In genomic region chr4:30815685-30816084, GRCh38 we compare ENCODE assay signal across 25 cellular contexts.
"Had no signal": no experiment of that assay in that cellular context is flagged by ENCODE, and none has a peak within 500 bp of the region (broad histone marks: within the 10 kb centered on the region; RNA-seq: fewer than 3 reads in every experiment).

No MANE protein-coding gene starts in this region.

- H3K4me3 Mint-ChIP-seq: naive thymus-derived CD4-positive, alpha-beta T cell; natural killer cell treated with Interleukin-12 subunit alpha and Interleukin-12 subunit beta and Interleukin-15 and Interleukin-18, amount 100 ng/mL, for 72 hours; stimulated activated memory B cell treated with anti-CD40 and anti-IgM and Interleukin-4, amounts not matched to agents 10 μg/mL and 1 μg/mL and 100 μg/mL, for 72 hours; stimulated activated naive CD8-positive, alpha-beta T cell treated with anti-CD3 and anti-CD28 coated beads, Interleukin-15, amount 100 ng/mL, for 72 hours; type B pancreatic cell had no signal

- H2AFZ ChIP-seq: hepatocyte had no signal

- ATAC-seq: left colon; mucosa of descending colon; naive thymus-derived CD4-positive, alpha-beta T cell; natural killer cell treated with Interleukin-12 subunit alpha and Interleukin-12 subunit beta and Interleukin-15 and Interleukin-18, amount 100 ng/mL, for 72 hours; right lobe of liver; stimulated activated memory B cell treated with anti-CD40 and anti-IgM and Interleukin-4, amounts not matched to agents 10 μg/mL and 1 μg/mL and 100 μg/mL, for 72 hours; stimulated activated naive CD8-positive, alpha-beta T cell treated with anti-CD3 and anti-CD28 coated beads, Interleukin-15, amount 100 ng/mL, for 72 hours had no signal

- H3K4me1 Mint-ChIP-seq: naive thymus-derived CD4-positive, alpha-beta T cell; stimulated activated memory B cell treated with anti-CD40 and anti-IgM and Interleukin-4, amounts not matched to agents 10 μg/mL and 1 μg/mL and 100 μg/mL, for 72 hours; stimulated activated naive CD8-positive, alpha-beta T cell treated with anti-CD3 and anti-CD28 coated beads, Interleukin-15, amount 100 ng/mL, for 72 hours had no signal

- H3K27me3 Mint-ChIP-seq: naive thymus-derived CD4-positive, alpha-beta T cell; natural killer cell treated with Interleukin-12 subunit alpha and Interleukin-12 subunit beta and Interleukin-15 and Interleukin-18, amount 100 ng/mL, for 72 hours; progenitor cell of endocrine pancreas; stimulated activated memory B cell treated with anti-CD40 and anti-IgM and Interleukin-4, amounts not matched to agents 10 μg/mL and 1 μg/mL and 100 μg/mL, for 72 hours; stimulated activated naive CD8-positive, alpha-beta T cell treated with anti-CD3 and anti-CD28 coated beads, Interleukin-15, amount 100 ng/mL, for 72 hours; type B pancreatic cell had no signal

- H3K27ac Mint-ChIP-seq: naive thymus-derived CD4-positive, alpha-beta T cell; natural killer cell treated with Interleukin-12 subunit alpha and Interleukin-12 subunit beta and Interleukin-15 and Interleukin-18, amount 100 ng/mL, for 72 hours; progenitor cell of endocrine pancreas; stimulated activated memory B cell treated with anti-CD40 and anti-IgM and Interleukin-4, amounts not matched to agents 10 μg/mL and 1 μg/mL and 100 μg/mL, for 72 hours; stimulated activated naive CD8-positive, alpha-beta T cell treated with anti-CD3 and anti-CD28 coated beads, Interleukin-15, amount 100 ng/mL, for 72 hours; type B pancreatic cell had no signal

- H3K4me3 ChIP-seq: hepatocyte, left ventricle myocardium inferior, lung, mucosa of descending colon, ovary, right atrium auricular region, right lobe of liver, smooth muscle cell, tibial nerve, uterus had no signal

- H3K36me3 ChIP-seq: left ventricle myocardium inferior, ovary, right atrium auricular region, right lobe of liver, tibial nerve, uterus had no signal

- H3K4me2 ChIP-seq: hepatocyte, smooth muscle cell had no signal

- H3K9me3 Mint-ChIP-seq: type B pancreatic cell had no signal

- H3K27me3 ChIP-seq: hepatocyte, ovary, right atrium auricular region, right lobe of liver, tibial nerve, uterus had no signal

- H3K27ac ChIP-seq: hepatocyte, left ventricle myocardium inferior, ovary, right atrium auricular region, right lobe of liver, tibial nerve, uterus had no signal

- DNase-seq: kidney; left colon; left ventricle myocardium inferior; midbrain; mucosa of descending colon; naive thymus-derived CD4-positive, alpha-beta T cell; ovary; right lobe of liver; stimulated activated CD4-positive, alpha-beta T cell treated with anti-CD3 and anti-CD28 coated beads, Interleukin-1b, Interleukin-23, amount 100 ng/mL, for 48 hours; stimulated activated CD4-positive, alpha-beta T cell treated with anti-CD3 and anti-CD28 coated beads, Interleukin-2, amount 100 ng/mL, for 48 hours; stimulated activated CD4-positive, alpha-beta T cell treated with anti-CD3 and anti-CD28 coated beads, Interleukin-4, amount 100 ng/mL, for 4 hours; stimulated activated CD8-positive, alpha-beta memory T cell treated with anti-CD3 and anti-CD28 coated beads, Interleukin-4, amount 100 ng/mL, for 48 hours; stimulated activated naive CD4-positive, alpha-beta T cell treated with Interleukin-2 at 50 U/mL for 16 hours; stimulated activated naive CD8-positive, alpha-beta T cell treated with anti-CD3 and anti-CD28 coated beads, Interleukin-15, amount 100 ng/mL, for 72 hours; substantia nigra; uterus had no signal

- H3K4me1 ChIP-seq: left ventricle myocardium inferior, right atrium auricular region, right lobe of liver, tibial nerve, uterus had no signal

- H3K36me3 Mint-ChIP-seq: naive thymus-derived CD4-positive, alpha-beta T cell; stimulated activated memory B cell treated with anti-CD40 and anti-IgM and Interleukin-4, amounts not matched to agents 10 μg/mL and 1 μg/mL and 100 μg/mL, for 72 hours had no signal

- H3K9me3 ChIP-seq: left ventricle myocardium inferior, mucosa of descending colon, ovary, right atrium auricular region, right lobe of liver, tibial nerve, uterus had no signal
